In genomic region chr12:92993259-92993658, GRCh38 we compare ENCODE assay signal across 1 cellular context.
TF ChIP-seq lines count a peak whose summit lies in the region.

No MANE protein-coding gene starts in this region.

TF ChIP-seq in K562, 482 proteins besides CTCF, POLR2A, EP300 and RAD21 (continued from another document):
- no peak for TF ChIP-seq RNF219 (CRISPR knock-in tag; IDR thresholded peaks at IDR 0.05)
- peak; percentile 67 for TF ChIP-seq NFE2 (IDR thresholded peaks at IDR 0.05; ENCODE audit: low read depth)
- TF ChIP-seq ZNF316 (IDR thresholded peaks at IDR 0.05) = peak; percentile 63
- no peak for TF ChIP-seq KAT8 (IDR thresholded peaks at IDR 0.05; ENCODE audit: low read depth)
